In the genomic region with DNA sequence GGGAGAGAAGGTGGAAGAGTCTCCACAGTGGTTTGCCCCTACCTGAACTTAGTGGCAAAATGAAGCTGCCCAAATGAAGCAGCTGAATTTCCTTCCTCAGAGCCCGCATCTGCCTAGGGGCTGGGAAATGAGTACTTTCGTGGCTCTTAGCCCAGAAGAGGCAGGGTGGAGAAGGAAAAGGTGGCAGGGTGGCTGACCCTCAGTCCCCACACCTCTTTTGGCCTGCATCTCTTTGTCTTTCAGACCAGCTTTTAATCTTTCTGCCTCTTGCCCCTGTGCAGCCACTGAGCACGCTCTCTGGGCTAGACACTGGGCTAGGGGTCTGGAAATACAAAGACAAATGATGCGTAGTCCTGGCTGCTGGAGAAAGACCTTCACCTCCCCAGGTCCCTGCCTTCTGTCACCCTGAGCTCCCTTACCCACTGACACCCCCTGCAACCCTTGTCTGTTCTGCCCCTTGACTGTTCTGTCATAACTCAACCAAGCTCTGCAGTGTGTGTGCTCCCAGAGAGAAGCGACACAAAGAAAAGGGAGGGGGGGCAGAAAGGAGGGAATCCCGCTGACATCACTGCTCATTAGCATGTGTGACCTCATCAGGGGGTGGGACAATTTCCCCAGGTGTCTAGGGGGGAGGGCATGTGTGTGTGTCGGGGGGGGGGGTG, we compare ENCODE assay signal across 8 cellular contexts. TPM values are rescaled to one million over a fixed set of nuclear protein-coding genes. Genes with fewer than 3 reads are reported as not detected.
DNase-seq lines count a peak whose midpoint lies in the region; ATAC-seq and TF ChIP-seq lines count a peak whose summit lies in the region.

No MANE protein-coding gene starts in this region.

- H3K36me3 Mint-ChIP-seq in CD8-positive, alpha-beta T cell, result peaks cover 19% of the 10 kb centered on the region
- peaks cover 8% of the 10 kb centered on the region for H3K36me3 Mint-ChIP-seq in glutamatergic neuron (ENCODE audit: unreplicated experiment)

- H3K27me3 ChIP-seq in CD8-positive, alpha-beta T cell (ENCODE audit: insufficient read depth, low read length), result no peaks in the 10 kb centered on the region

- H3K4me3 ChIP-seq in CD8-positive, alpha-beta T cell (ENCODE audit: low read depth, low read length), result no peak overlapping the region
- no peak overlapping the region for H3K4me3 ChIP-seq in skeletal muscle cell (ENCODE audit: low read depth, low read length)

- peak in 2 of 7 experiments; percentile 47 to 68 for DNase-seq in CD8-positive, alpha-beta T cell
- DNase-seq in activated CD4-positive, alpha-beta T cell treated with anti-CD3 and anti-CD28 coated beads for 48 hours, result peak; percentile 40
- peak; percentile 82 for DNase-seq in glutamatergic neuron
- peak; percentile 13 for DNase-seq in skeletal muscle cell (ENCODE audit: low read depth)
- no peak for DNase-seq in cerebellar nuclear complex (lab: John Stamatoyannopoulos, UW)

- POLR2A ChIA-PET in CD8-positive, alpha-beta T cell (lab: Charles Lee), result interaction anchor here (0.6 to 1.8 kb wide), 5 partner anchors 11 to 326 kb away, joined by 3 to 17 read pairs (median 3); a partner anchor contains a TSS

- H3K27ac ChIP-seq in CD8-positive, alpha-beta T cell (ENCODE audit: low read depth, low read length), result no peak overlapping the region

- no peaks in the 10 kb centered on the region for H3K9me3 ChIP-seq in CD8-positive, alpha-beta T cell (ENCODE audit: low read length)

- H3K27me3 Mint-ChIP-seq in CD8-positive, alpha-beta T cell (ENCODE audit: low read depth), result no peaks in the 10 kb centered on the region
- peaks cover 36% of the 10 kb centered on the region for H3K27me3 Mint-ChIP-seq in glutamatergic neuron (ENCODE audit: unreplicated experiment)

- CTCF ChIA-PET in CD8-positive, alpha-beta T cell (lab: Charles Lee), result interaction anchor here (0.8 to 6.8 kb wide), 10 partner anchors 9 to 313 kb away, joined by 3 to 91 read pairs (median 3); a partner anchor contains a TSS

- intact Hi-C loops in CD8-positive, alpha-beta T cell (cut with DNase I, micrococcal nuclease), result no loop called here

- no peak for TF ChIP-seq RAD21 in Ishikawa (IDR thresholded peaks at IDR 0.05; ENCODE audit: low read depth)

- peak; percentile 50 for ATAC-seq in CD8-positive, alpha-beta T cell
- no peak for ATAC-seq in HG02884 (IDR thresholded peaks at IDR 0.05; ENCODE audit: unreplicated experiment)
- ATAC-seq in HG03469 (IDR thresholded peaks at IDR 0.05; ENCODE audit: unreplicated experiment), result no peak

- peaks cover 22% of the 10 kb centered on the region for H3K4me1 ChIP-seq in CD8-positive, alpha-beta T cell (ENCODE audit: insufficient read depth, low read length)

- H3K9me3 Mint-ChIP-seq in CD8-positive, alpha-beta T cell, result no peaks in the 10 kb centered on the region
- H3K9me3 Mint-ChIP-seq in glutamatergic neuron (ENCODE audit: unreplicated experiment), result peaks cover 22% of the 10 kb centered on the region

- H3K4me1 Mint-ChIP-seq in CD8-positive, alpha-beta T cell (ENCODE audit: low read depth), result peaks cover 38% of the 10 kb centered on the region
- peaks cover 45% of the 10 kb centered on the region for H3K4me1 Mint-ChIP-seq in glutamatergic neuron (ENCODE audit: low read depth, unreplicated experiment)

- H3K4me3 Mint-ChIP-seq in CD8-positive, alpha-beta T cell, result no peak overlapping the region
- peak overlapping the region; percentile 99 for H3K4me3 Mint-ChIP-seq in glutamatergic neuron (ENCODE audit: unreplicated experiment)

- no peak for TF ChIP-seq EP300 in Ishikawa (IDR thresholded peaks at IDR 0.05; ENCODE audit: borderline replicate concordance)

- TF ChIP-seq CTCF in CD8-positive, alpha-beta T cell (IDR thresholded peaks at IDR 0.05), result no peak
- no peak for TF ChIP-seq CTCF in glutamatergic neuron (IDR thresholded peaks at IDR 0.05; ENCODE audit: partially characterized antibody, unreplicated experiment)

- peaks cover 11% of the 10 kb centered on the region for H3K36me3 ChIP-seq in CD8-positive, alpha-beta T cell (ENCODE audit: insufficient read depth, low read length)

- H3K27ac Mint-ChIP-seq in CD8-positive, alpha-beta T cell, result peak overlapping the region; percentile 37
- H3K27ac Mint-ChIP-seq in glutamatergic neuron (ENCODE audit: unreplicated experiment), result peak overlapping the region; percentile 100

TF ChIP-seq in Ishikawa, 13 proteins besides CTCF, POLR2A, EP300 and RAD21:
- no peak for TF ChIP-seq FOXM1 (IDR thresholded peaks at IDR 0.05; ENCODE audit: borderline replicate concordance, low read depth)
- TF ChIP-seq, protein P1, sequence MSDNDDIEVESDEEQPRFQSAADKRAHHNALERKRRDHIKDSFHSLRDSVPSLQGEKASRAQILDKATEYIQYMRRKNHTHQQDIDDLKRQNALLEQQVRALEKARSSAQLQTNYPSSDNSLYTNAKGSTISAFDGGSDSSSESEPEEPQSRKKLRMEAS (IDR thresholded peaks at IDR 0.05), result 0 out of 2 replicates have a peak, but pooled peaks have one; percentile 25
- no peak for TF ChIP-seq EGR1 (IDR thresholded peaks at IDR 0.05)
- no peak for TF ChIP-seq NFIC (IDR thresholded peaks at IDR 0.05)
- TF ChIP-seq, protein P2, sequence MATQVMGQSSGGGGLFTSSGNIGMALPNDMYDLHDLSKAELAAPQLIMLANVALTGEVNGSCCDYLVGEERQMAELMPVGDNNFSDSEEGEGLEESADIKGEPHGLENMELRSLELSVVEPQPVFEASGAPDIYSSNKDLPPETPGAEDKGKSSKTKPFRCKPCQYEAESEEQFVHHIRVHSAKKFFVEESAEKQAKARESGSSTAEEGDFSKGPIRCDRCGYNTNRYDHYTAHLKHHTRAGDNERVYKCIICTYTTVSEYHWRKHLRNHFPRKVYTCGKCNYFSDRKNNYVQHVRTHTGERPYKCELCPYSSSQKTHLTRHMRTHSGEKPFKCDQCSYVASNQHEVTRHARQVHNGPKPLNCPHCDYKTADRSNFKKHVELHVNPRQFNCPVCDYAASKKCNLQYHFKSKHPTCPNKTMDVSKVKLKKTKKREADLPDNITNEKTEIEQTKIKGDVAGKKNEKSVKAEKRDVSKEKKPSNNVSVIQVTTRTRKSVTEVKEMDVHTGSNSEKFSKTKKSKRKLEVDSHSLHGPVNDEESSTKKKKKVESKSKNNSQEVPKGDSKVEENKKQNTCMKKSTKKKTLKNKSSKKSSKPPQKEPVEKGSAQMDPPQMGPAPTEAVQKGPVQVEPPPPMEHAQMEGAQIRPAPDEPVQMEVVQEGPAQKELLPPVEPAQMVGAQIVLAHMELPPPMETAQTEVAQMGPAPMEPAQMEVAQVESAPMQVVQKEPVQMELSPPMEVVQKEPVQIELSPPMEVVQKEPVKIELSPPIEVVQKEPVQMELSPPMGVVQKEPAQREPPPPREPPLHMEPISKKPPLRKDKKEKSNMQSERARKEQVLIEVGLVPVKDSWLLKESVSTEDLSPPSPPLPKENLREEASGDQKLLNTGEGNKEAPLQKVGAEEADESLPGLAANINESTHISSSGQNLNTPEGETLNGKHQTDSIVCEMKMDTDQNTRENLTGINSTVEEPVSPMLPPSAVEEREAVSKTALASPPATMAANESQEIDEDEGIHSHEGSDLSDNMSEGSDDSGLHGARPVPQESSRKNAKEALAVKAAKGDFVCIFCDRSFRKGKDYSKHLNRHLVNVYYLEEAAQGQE (IDR thresholded peaks at IDR 0.05; ENCODE audit: low read depth), result no peak
- TF ChIP-seq CEBPB (IDR thresholded peaks at IDR 0.05), result no peak
- no peak for TF ChIP-seq TAF1 (IDR thresholded peaks at IDR 0.05; ENCODE audit: low read depth)
- TF ChIP-seq TEAD4 (IDR thresholded peaks at IDR 0.05), result peak; percentile 29; the same call in 1 of the 2 replicates
- TF ChIP-seq CREB1 (IDR thresholded peaks at IDR 0.05; ENCODE audit: low read depth), result peak; percentile 80
- no peak for TF ChIP-seq TCF12 (IDR thresholded peaks at IDR 0.05; ENCODE audit: low read depth)

RNA-seq across cellular contexts. Expression of a gene that starts 0.4 kb away (rescaled TPM):
- total RNA-seq in CD8-positive, alpha-beta T cell, result 1 to 10 TPM; 4.1 to 5.4 TPM
- 73.2 TPM for total RNA-seq in glutamatergic neuron (ENCODE audit: unreplicated experiment)

RNA-seq across cellular contexts. Expression of a gene that starts 11.1 kb away (rescaled TPM):
- total RNA-seq in CD8-positive, alpha-beta T cell, result 10 to 100 TPM; 37.1 to 39.2 TPM
- 15.1 TPM for total RNA-seq in glutamatergic neuron (ENCODE audit: unreplicated experiment)

RNA-seq across cellular contexts. Expression of a gene that starts 36.3 kb away (rescaled TPM):
- 100 to 1,000 TPM; 135 to 141 TPM for total RNA-seq in CD8-positive, alpha-beta T cell
- total RNA-seq in glutamatergic neuron (ENCODE audit: unreplicated experiment), result 70.9 TPM

RNA-seq across cellular contexts. Expression of a gene that starts 46.3 kb away (rescaled TPM):
- total RNA-seq in CD8-positive, alpha-beta T cell, result 1 to 10 TPM; 1.4 TPM
- 162 TPM for total RNA-seq in glutamatergic neuron (ENCODE audit: unreplicated experiment)

RNA-seq across cellular contexts. Expression of a gene that starts 46.5 kb away (rescaled TPM):
- total RNA-seq in CD8-positive, alpha-beta T cell, result 10 to 100 TPM; 14.3 to 15.2 TPM
- total RNA-seq in glutamatergic neuron (ENCODE audit: unreplicated experiment), result 54.6 TPM

Comparison
In these comparisons a context has a peak if more than half of its experiments do, and no peak if none do; other contexts are left out.
1. DNase-seq: peak in activated CD4-positive, alpha-beta T cell treated with anti-CD3 and anti-CD28 coated beads for 48 hours (single experiment), glutamatergic neuron (single experiment) and skeletal muscle cell (single experiment); none in cerebellar nuclear complex (0 of 2).
2. RNA of a gene that starts 0.4 kb away (total RNA-seq): 73.2 TPM in glutamatergic neuron (single experiment); 4.1 to 5.4 TPM in CD8-positive, alpha-beta T cell; every median in the first group is over 10 times any median in the second.